Comparison of ENCODE assay signal across 5 cellular contexts in the genomic region with DNA sequence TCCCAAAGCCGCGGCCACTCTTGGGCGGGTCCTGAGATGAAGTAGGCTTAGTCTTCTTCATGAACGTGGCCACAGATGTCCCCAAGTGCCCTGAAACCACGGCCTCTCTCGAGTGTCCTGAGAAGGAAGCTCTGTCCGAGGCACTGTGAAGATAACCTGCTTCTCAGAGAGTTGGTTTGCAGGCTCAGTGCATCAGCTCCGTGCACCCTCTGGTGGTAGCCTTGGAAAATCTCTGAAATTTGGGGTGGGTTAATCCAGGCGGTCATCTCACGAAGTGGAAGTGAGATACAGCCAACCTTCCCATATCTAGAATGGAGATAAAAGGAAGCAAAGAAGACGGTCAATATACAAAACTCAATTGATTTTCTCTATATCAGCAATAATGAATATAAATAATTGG.
DNase-seq lines count a peak whose midpoint lies in the region; ATAC-seq, FAIRE-seq and TF ChIP-seq lines count a peak whose summit lies in the region.
"Not testable (repeated sequence)": the region's sequence is repeated elsewhere in the genome, so short reads cannot be mapped to it uniquely, and the experiment has no call there.

No MANE protein-coding gene starts in this region.

- not testable (repeated sequence) for BruUV-seq in HepG2 (replicated peaks; lab: Mats Ljungman, UMichigan)

- FAIRE-seq in A549 (lab: Jason Lieb, UNC); HepG2 (lab: Jason Lieb, UNC): not testable (repeated sequence)
- FAIRE-seq in RCC 7860 (lab: Jason Lieb, UNC), result peak; percentile 56

- no CpG with 5 or more reads among the region's 11 CpGs for WGBS in A549 (ENCODE audit: missing lambda C conversion rate)
- no CpG with 5 or more reads among the region's 11 CpGs for WGBS in body of pancreas, 2 donors
- WGBS in HepG2 (ENCODE audit: low lambda C conversion rate), result no CpG with 5 or more reads among the region's 11 CpGs

- not testable (repeated sequence) for TF ChIP-seq POLR2A in A549 (IDR thresholded peaks at IDR 0.05; ENCODE audit: low read length); body of pancreas (IDR thresholded peaks at IDR 0.05); HepG2 (IDR thresholded peaks at IDR 0.05; ENCODE audit: insufficient read depth in 1 of 2, low read depth in 2 of 2, low read length in 2 of 2)

- TF ChIP-seq CTCF in A549 (IDR thresholded peaks at IDR 0.05); body of pancreas (IDR thresholded peaks at IDR 0.05); HepG2 (CRISPR knock-in tag; IDR thresholded peaks at IDR 0.05): not testable (repeated sequence)

- not testable (repeated sequence) for TF ChIP-seq RAD21 in A549 (conservative IDR thresholded peaks at IDR 0.05 in 1 of 2, IDR thresholded peaks at IDR 0.05 in 1 of 2); HepG2 (CRISPR knock-in tag; IDR thresholded peaks at IDR 0.05)

- not testable (repeated sequence) for H3K4me1 ChIP-seq in A549; body of pancreas; HepG2 (ENCODE audit: insufficient read depth, low read length)

- H3K9me3 ChIP-seq in A549; body of pancreas; HepG2 (ENCODE audit: low read length): not testable (repeated sequence)

- H2AFZ ChIP-seq in HepG2 (ENCODE audit: low read length), result not testable (repeated sequence)

- H3K27ac ChIP-seq in A549; body of pancreas; HepG2 (ENCODE audit: extremely low read length, insufficient read depth, low read length): not testable (repeated sequence)

- intact Hi-C loops in body of pancreas (cut with DNase I); left ventricle myocardium superior (cut with micrococcal nuclease); HepG2 (cut with micrococcal nuclease; ENCODE audit: unreplicated experiment): not testable (repeated sequence)

- in situ Hi-C loops in HepG2 (cut with HindIII; ENCODE audit: extremely low pct_ligation_motif_present, low pct_unique_long_range_greater_than_20kb), result not testable (repeated sequence)

- POLR2A ChIA-PET in A549 (lab: Yijun Ruan, JAX); HepG2 (lab: Yijun Ruan, JAX): not testable (repeated sequence)

- CTCF ChIA-PET in A549 (lab: Yijun Ruan, JAX); HepG2 (lab: Yijun Ruan, JAX; ENCODE audit: low intra/inter-chr PET ratio, low total read pairs): not testable (repeated sequence)

- not testable (repeated sequence) for H3K9ac ChIP-seq in HepG2 (ENCODE audit: insufficient read depth, low read depth, low read length)

- ATAC-seq in A549 (peak; percentile 62 to 64; a peak in 3 of 6 replicates), body of pancreas (peak; percentile 38), left ventricle myocardium superior (peak; percentile 35), HepG2 (peak; percentile 63)

- TF ChIP-seq EP300 in A549 (IDR thresholded peaks at IDR 0.05); HepG2 (IDR thresholded peaks at IDR 0.05; ENCODE audit: low read depth in 2 of 2, low read length in 2 of 2); HepG2 (CRISPR knock-in tag; IDR thresholded peaks at IDR 0.05; ENCODE audit: borderline replicate concordance): not testable (repeated sequence)

- H3K4me3 ChIP-seq in A549; body of pancreas; HepG2 (replicated peaks in 1 of 3; ENCODE audit: insufficient read depth in 1 of 3, low read depth in 2 of 3, low read length in 3 of 3): not testable (repeated sequence)

- H3K36me3 ChIP-seq in body of pancreas (replicated peaks in 1 of 2; ENCODE audit: insufficient read depth in 1 of 2, low read depth in 2 of 2); HepG2 (replicated peaks in 1 of 2; ENCODE audit: control insufficient read depth in 1 of 2, insufficient read depth in 2 of 2, low read length in 2 of 2): not testable (repeated sequence)

- H3K79me2 ChIP-seq in HepG2 (ENCODE audit: insufficient read depth, low read length), result not testable (repeated sequence)

- not testable (repeated sequence) for H3K4me2 ChIP-seq in A549; HepG2 (ENCODE audit: low read depth, low read length)

- H4K20me1 ChIP-seq in HepG2 (ENCODE audit: insufficient read depth, low read length), result not testable (repeated sequence)

- not testable (repeated sequence) for H3K27me3 ChIP-seq in body of pancreas; HepG2 (ENCODE audit: control insufficient read depth in 1 of 2, insufficient read depth in 2 of 2, low read length in 2 of 2)

- DNase-seq in A549 (ENCODE audit: low read depth in 1 of 2, low spot score in 1 of 2); RCC 7860 (ENCODE audit: low spot score); body of pancreas; left ventricle myocardium superior; HepG2 (ENCODE audit: low spot score): not testable (repeated sequence)
